In the genomic region with DNA sequence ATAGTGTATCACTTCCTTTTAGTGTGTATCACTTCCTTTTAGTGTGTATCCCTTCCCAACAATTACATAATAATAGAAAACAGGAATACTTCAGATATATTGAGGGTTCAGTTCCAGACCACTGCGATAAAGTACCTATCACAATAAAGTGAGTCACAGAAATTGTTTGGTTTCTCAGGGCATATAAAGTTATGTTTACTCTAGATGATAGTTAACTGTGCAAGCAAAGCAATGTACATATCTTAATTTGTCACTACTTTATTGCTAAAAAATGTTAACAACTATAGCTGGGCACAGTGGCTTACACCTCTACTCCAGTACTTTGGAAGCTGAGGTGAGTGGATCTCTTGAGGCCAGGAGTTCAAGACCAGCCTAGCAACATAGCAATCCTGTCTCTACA, we compare ENCODE assay signal across 17 cellular contexts.
A peak's percentile ranks its signal among the peaks of the same experiment; 100 is the strongest.
DNase-seq lines count a peak whose midpoint lies in the region; ATAC-seq and TF ChIP-seq lines count a peak whose summit lies in the region.
"Had no signal": no experiment of that assay in that cellular context is flagged by ENCODE, and none has a peak within 500 bp of the region (broad histone marks: within the 10 kb centered on the region; RNA-seq: fewer than 3 reads in every experiment).

No MANE protein-coding gene starts in this region.

- intact Hi-C loops in mucosa of descending colon (cut with DNase I, micrococcal nuclease): no loop called here

- DNase-seq in DMS53 treated with DMSO at 0.1 percent for 48 hours (lab: John Stamatoyannopoulos, UW; ENCODE audit: unreplicated experiment): peak; percentile 41
- DNase-seq in hepatocyte (ENCODE audit: low spot score): no peak
- no peak for DNase-seq in mucosa of descending colon
- DNase-seq in glomerular visceral epithelial cell (ENCODE audit: extremely low spot score): no peak
- no peak for DNase-seq in activated CD4-positive, CD25-positive, alpha-beta regulatory T cell (lab: John Stamatoyannopoulos, UW)
- DNase-seq: 8988T; ACHN; AML-193; Caco-2; Calu3; CD4-positive, alpha-beta T cell; CD8-positive, alpha-beta T cell; DMS79 treated with DMSO at 0.1 percent for 48 hours; GF-D8 had no signal

- peak overlapping the region; percentile 30 for H3K27ac ChIP-seq in hepatocyte
- H3K27ac ChIP-seq: BLaER1 treated with 17β-estradiol and CSF1 and Interleukin-3, amounts not matched to agents 10 nM and 100 nM; C4-2B had no signal

- H3K9me2 ChIP-seq in hepatocyte (replicated peaks; ENCODE audit: insufficient read depth): no peaks in the 10 kb centered on the region

- no peaks in the 10 kb centered on the region for H3K9me3 ChIP-seq in hepatocyte (ENCODE audit: low read depth)
- H3K9me3 ChIP-seq in mucosa of descending colon: peaks cover 12% of the 10 kb centered on the region

- no peak overlapping the region for H2AFZ ChIP-seq in hepatocyte

- no peaks in the 10 kb centered on the region for H3K36me3 ChIP-seq in hepatocyte (replicated peaks; ENCODE audit: insufficient read depth, low read depth)
- no peaks in the 10 kb centered on the region for H3K36me3 ChIP-seq in mucosa of descending colon (ENCODE audit: low read depth)
- H3K36me3 ChIP-seq: BLaER1 treated with 17β-estradiol and CSF1 and Interleukin-3, amounts not matched to agents 10 nM and 100 nM had no signal

- no peaks in the 10 kb centered on the region for H3K27me3 ChIP-seq in hepatocyte
- H3K27me3 ChIP-seq: BLaER1 treated with 17β-estradiol and CSF1 and Interleukin-3, amounts not matched to agents 10 nM and 100 nM had no signal

- H3K4me1 ChIP-seq in hepatocyte (ENCODE audit: insufficient read depth) (no peaks in the 10 kb centered on the region), mucosa of descending colon (ENCODE audit: low read depth) (no peaks in the 10 kb centered on the region)
- H3K4me1 ChIP-seq: Caco-2 had no signal

- peak; percentile 49 for ATAC-seq in mucosa of descending colon
- no peak for ATAC-seq in GM21526 (IDR thresholded peaks at IDR 0.05; ENCODE audit: low FRiP score, unreplicated experiment)
- ATAC-seq: CD8-positive, alpha-beta T cell had no signal

- TF ChIP-seq CTCF in hepatocyte (IDR thresholded peaks at IDR 0.05; ENCODE audit: poor library complexity) (no peak), mucosa of descending colon (IDR thresholded peaks at IDR 0.05) (no peak)

- no peaks in the 10 kb centered on the region for H3K79me2 ChIP-seq in hepatocyte

- H3K4me3 ChIP-seq in hepatocyte (no peak overlapping the region), mucosa of descending colon (no peak overlapping the region)
- H3K4me3 ChIP-seq: BLaER1 treated with 17β-estradiol and CSF1 and Interleukin-3, amounts not matched to agents 10 nM and 100 nM had no signal

- WGBS in hepatocyte (ENCODE audit: low lambda C conversion rate, missing lambda C conversion rate): 63% methylated on average over 1 of the region's 1 CpG

- H3K4me2 ChIP-seq in hepatocyte: no peak overlapping the region
- H3K4me2 ChIP-seq: BLaER1 treated with 17β-estradiol and CSF1 and Interleukin-3, amounts not matched to agents 10 nM and 100 nM had no signal

- H4K20me1 ChIP-seq in hepatocyte (ENCODE audit: insufficient read depth, poor library complexity, severe bottlenecking): no peaks in the 10 kb centered on the region
- H4K20me1 ChIP-seq: BLaER1 treated with 17β-estradiol and CSF1 and Interleukin-3, amounts not matched to agents 10 nM and 100 nM had no signal
